22 cellular contexts compared by ENCODE assay signal in genomic region chr21:36263797-36264196, GRCh38.
A peak's percentile ranks its signal among the peaks of the same experiment; 100 is the strongest.
DNase-seq lines count a peak whose midpoint lies in the region; ATAC-seq and TF ChIP-seq lines count a peak whose summit lies in the region.
"Had no signal": no experiment of that assay in that cellular context is flagged by ENCODE, and none has a peak within 500 bp of the region (broad histone marks: within the 10 kb centered on the region; RNA-seq: fewer than 3 reads in every experiment).

No MANE protein-coding gene starts in this region.

- TF ChIP-seq CTCF in foreskin fibroblast (IDR thresholded peaks at IDR 0.05; ENCODE audit: low read depth, low read length) = no peak

- DNase-seq in NCI-H2107 treated with DMSO at 0.1 percent for 48 hours (lab: John Stamatoyannopoulos, UW; ENCODE audit: unreplicated experiment) (peak; percentile 77), NCI-H2107 (lab: John Stamatoyannopoulos, UW) (no peak), NAMALWA (ENCODE audit: low spot score) (peak; percentile 9), foreskin fibroblast (no peak)
- DNase-seq in activated naive CD8-positive, alpha-beta T cell treated with anti-CD3 and anti-CD28 coated beads, Interleukin-2, amount 50 U/mL, for 24 hours = no peak
- peak; percentile 34 for DNase-seq in stimulated activated naive B cell treated with anti-CD40 and anti-IgM and Interleukin-4, amounts not matched to agents 10 μg/mL and 1 μg/mL and 100 μg/mL, for 72 hours
- DNase-seq: 8988T; C1 segment of cervical spinal cord; Calu3; CD8-positive, alpha-beta memory T cell; DMS153; GOT3; HCEC 1CT; KG1; NCI-H1092; NCI-H1436 treated with DMSO at 0.1 percent for 48 hours; NCI-H1930; NCI-H748 treated with DMSO at 0.1 percent for 48 hours; SJCRH30; T-cell had no signal

- no peak overlapping the region for H3K4me3 ChIP-seq in foreskin fibroblast (ENCODE audit: low read depth in 1 of 2, low read length in 2 of 2)
- H3K4me3 ChIP-seq: SJCRH30 had no signal

- no peak overlapping the region for H3K4me3 Mint-ChIP-seq in activated naive CD8-positive, alpha-beta T cell treated with anti-CD3 and anti-CD28 coated beads, Interleukin-2, amount 50 U/mL, for 24 hours
- peak overlapping the region in 1 of 2 donors; percentile 14 for H3K4me3 Mint-ChIP-seq in stimulated activated naive B cell treated with anti-CD40 and anti-IgM and Interleukin-4, amounts not matched to agents 10 μg/mL and 1 μg/mL and 100 μg/mL, for 72 hours
- H3K4me3 Mint-ChIP-seq: CD8-positive, alpha-beta memory T cell; T-cell had no signal

- no peaks in the 10 kb centered on the region for H3K27me3 Mint-ChIP-seq in activated naive CD8-positive, alpha-beta T cell treated with anti-CD3 and anti-CD28 coated beads, Interleukin-2, amount 50 U/mL, for 24 hours
- H3K27me3 Mint-ChIP-seq in stimulated activated naive B cell treated with anti-CD40 and anti-IgM and Interleukin-4, amounts not matched to agents 10 μg/mL and 1 μg/mL and 100 μg/mL, for 72 hours = no peaks in the 10 kb centered on the region
- H3K27me3 Mint-ChIP-seq: CD8-positive, alpha-beta memory T cell; T-cell had no signal

- H3K36me3 Mint-ChIP-seq in activated naive CD8-positive, alpha-beta T cell treated with anti-CD3 and anti-CD28 coated beads, Interleukin-2, amount 50 U/mL, for 24 hours (ENCODE audit: low read depth) = peaks cover 10% of the 10 kb centered on the region
- H3K36me3 Mint-ChIP-seq in stimulated activated naive B cell treated with anti-CD40 and anti-IgM and Interleukin-4, amounts not matched to agents 10 μg/mL and 1 μg/mL and 100 μg/mL, for 72 hours = peaks cover 37 to 48% of the 10 kb centered on the region in 2 donors

- H3K27ac Mint-ChIP-seq in activated naive CD8-positive, alpha-beta T cell treated with anti-CD3 and anti-CD28 coated beads, Interleukin-2, amount 50 U/mL, for 24 hours = peak overlapping the region; percentile 9
- H3K27ac Mint-ChIP-seq in stimulated activated naive B cell treated with anti-CD40 and anti-IgM and Interleukin-4, amounts not matched to agents 10 μg/mL and 1 μg/mL and 100 μg/mL, for 72 hours = peak overlapping the region; percentile 38
- H3K27ac Mint-ChIP-seq: CD8-positive, alpha-beta memory T cell; T-cell had no signal

- H3K4me1 Mint-ChIP-seq in activated naive CD8-positive, alpha-beta T cell treated with anti-CD3 and anti-CD28 coated beads, Interleukin-2, amount 50 U/mL, for 24 hours = peaks cover 13% of the 10 kb centered on the region
- peaks cover 26 to 60% of the 10 kb centered on the region in 2 donors for H3K4me1 Mint-ChIP-seq in stimulated activated naive B cell treated with anti-CD40 and anti-IgM and Interleukin-4, amounts not matched to agents 10 μg/mL and 1 μg/mL and 100 μg/mL, for 72 hours

- H3K9me3 Mint-ChIP-seq in activated naive CD8-positive, alpha-beta T cell treated with anti-CD3 and anti-CD28 coated beads, Interleukin-2, amount 50 U/mL, for 24 hours = no peaks in the 10 kb centered on the region
- peaks cover 0 to 7% of the 10 kb centered on the region in 2 donors for H3K9me3 Mint-ChIP-seq in stimulated activated naive B cell treated with anti-CD40 and anti-IgM and Interleukin-4, amounts not matched to agents 10 μg/mL and 1 μg/mL and 100 μg/mL, for 72 hours
- H3K9me3 Mint-ChIP-seq: CD8-positive, alpha-beta memory T cell; T-cell had no signal

- ATAC-seq in activated naive CD8-positive, alpha-beta T cell treated with anti-CD3 and anti-CD28 coated beads, Interleukin-2, amount 50 U/mL, for 24 hours = no peak
- peak; percentile 77 to 84 for ATAC-seq in stimulated activated naive B cell treated with anti-CD40 and anti-IgM and Interleukin-4, amounts not matched to agents 10 μg/mL and 1 μg/mL and 100 μg/mL, for 72 hours (replicated peaks)
- no peak for ATAC-seq in HG03457 (IDR thresholded peaks at IDR 0.05; ENCODE audit: unreplicated experiment)
- ATAC-seq: Panc1, T-cell had no signal

Comparison
In these comparisons a context has a peak if more than half of its experiments do, and no peak if none do; other contexts are left out.
1. DNase-seq: peak in NCI-H2107 treated with DMSO at 0.1 percent for 48 hours (single experiment), NAMALWA (single experiment) and stimulated activated naive B cell treated with anti-CD40 and anti-IgM and Interleukin-4, amounts not matched to agents 10 μg/mL and 1 μg/mL and 100 μg/mL, for 72 hours (single experiment); none in NCI-H2107 (single experiment), activated naive CD8-positive, alpha-beta T cell treated with anti-CD3 and anti-CD28 coated beads, Interleukin-2, amount 50 U/mL, for 24 hours (single experiment) and foreskin fibroblast (0 of 2).
2. ATAC-seq: peak in stimulated activated naive B cell treated with anti-CD40 and anti-IgM and Interleukin-4, amounts not matched to agents 10 μg/mL and 1 μg/mL and 100 μg/mL, for 72 hours (2 of 2); none in activated naive CD8-positive, alpha-beta T cell treated with anti-CD3 and anti-CD28 coated beads, Interleukin-2, amount 50 U/mL, for 24 hours (single experiment) and HG03457 (single experiment).